In genomic region chr2:237699870-237700582, GRCh38 we compare ENCODE assay signal across 8 cellular contexts.
DNase-seq lines count a peak whose midpoint lies in the region; ATAC-seq and TF ChIP-seq lines count a peak whose summit lies in the region.

No MANE protein-coding gene starts in this region.

- no peaks in the 10 kb centered on the region for H3K27me3 ChIP-seq in tibial artery

- no peaks in the 10 kb centered on the region for H3K36me3 ChIP-seq in tibial artery

- H3K4me1 Mint-ChIP-seq in activated naive CD4-positive, alpha-beta T cell treated with anti-CD3 and anti-CD28 coated beads, Interleukin-2, amount 50 U/mL, for 24 hours: peaks cover 97% of the 10 kb centered on the region
- peaks cover 99% of the 10 kb centered on the region for H3K4me1 Mint-ChIP-seq in activated naive CD8-positive, alpha-beta T cell treated with anti-CD3 and anti-CD28 coated beads, Interleukin-2, amount 50 U/mL, for 24 hours
- H3K4me1 Mint-ChIP-seq in endothelial cell (ENCODE audit: unreplicated experiment): peaks cover 73% of the 10 kb centered on the region

- peaks cover 3% of the 10 kb centered on the region for H3K36me3 Mint-ChIP-seq in activated naive CD4-positive, alpha-beta T cell treated with anti-CD3 and anti-CD28 coated beads, Interleukin-2, amount 50 U/mL, for 24 hours
- peaks cover 27% of the 10 kb centered on the region for H3K36me3 Mint-ChIP-seq in activated naive CD8-positive, alpha-beta T cell treated with anti-CD3 and anti-CD28 coated beads, Interleukin-2, amount 50 U/mL, for 24 hours (ENCODE audit: low read depth)
- H3K36me3 Mint-ChIP-seq in endothelial cell (ENCODE audit: low read depth, unreplicated experiment): peaks cover 6% of the 10 kb centered on the region

- TF ChIP-seq CTCF in tibial artery (IDR thresholded peaks at IDR 0.05) (no peak), endothelial cell (IDR thresholded peaks at IDR 0.05; ENCODE audit: unreplicated experiment) (no peak)

- H3K9me3 ChIP-seq in tibial artery: no peaks in the 10 kb centered on the region

- peak overlapping the region; percentile 91 for H3K27ac Mint-ChIP-seq in activated naive CD4-positive, alpha-beta T cell treated with anti-CD3 and anti-CD28 coated beads, Interleukin-2, amount 50 U/mL, for 24 hours
- H3K27ac Mint-ChIP-seq in activated naive CD8-positive, alpha-beta T cell treated with anti-CD3 and anti-CD28 coated beads, Interleukin-2, amount 50 U/mL, for 24 hours: peak overlapping the region; percentile 100
- H3K27ac Mint-ChIP-seq in endothelial cell (ENCODE audit: unreplicated experiment): no peak overlapping the region

- peak overlapping the region; percentile 68 for H3K4me3 Mint-ChIP-seq in activated naive CD4-positive, alpha-beta T cell treated with anti-CD3 and anti-CD28 coated beads, Interleukin-2, amount 50 U/mL, for 24 hours
- peak overlapping the region; percentile 81 for H3K4me3 Mint-ChIP-seq in activated naive CD8-positive, alpha-beta T cell treated with anti-CD3 and anti-CD28 coated beads, Interleukin-2, amount 50 U/mL, for 24 hours
- no peak overlapping the region for H3K4me3 Mint-ChIP-seq in endothelial cell (ENCODE audit: unreplicated experiment)

- peaks cover 0 to 100% (median 87%) of the 10 kb centered on the region in 4 donors for H3K4me1 ChIP-seq in tibial artery

- H3K27me3 Mint-ChIP-seq in activated naive CD4-positive, alpha-beta T cell treated with anti-CD3 and anti-CD28 coated beads, Interleukin-2, amount 50 U/mL, for 24 hours: no peaks in the 10 kb centered on the region
- no peaks in the 10 kb centered on the region for H3K27me3 Mint-ChIP-seq in activated naive CD8-positive, alpha-beta T cell treated with anti-CD3 and anti-CD28 coated beads, Interleukin-2, amount 50 U/mL, for 24 hours
- peaks cover 11% of the 10 kb centered on the region for H3K27me3 Mint-ChIP-seq in endothelial cell (ENCODE audit: unreplicated experiment)

- intact Hi-C loops in tibial artery (cut with DNase I; ENCODE audit: low total_unique reads): loop anchor here (5.0 to 10.0 kb wide), 2 partner anchors 37 to 195 kb away; no protein-coding TSS in a partner anchor

- no peak overlapping the region for H3K4me3 ChIP-seq in tibial artery

- H3K27ac ChIP-seq in tibial artery: peak overlapping the region; percentile 97 to 99

- ATAC-seq in activated naive CD8-positive, alpha-beta T cell treated with anti-CD3 and anti-CD28 coated beads, Interleukin-2, amount 50 U/mL, for 24 hours: no peak

- DNase-seq in activated naive CD4-positive, alpha-beta T cell treated with anti-CD3 and anti-CD28 coated beads, Interleukin-2, amount 50 U/mL, for 16 hours: no peak
- no peak for DNase-seq in activated naive CD8-positive, alpha-beta T cell treated with anti-CD3 and anti-CD28 coated beads, Interleukin-2, amount 50 U/mL, for 24 hours
- peak; percentile 23 for DNase-seq in medulla oblongata (ENCODE audit: extremely low spot score)
- no peak for DNase-seq in tibial artery
- DNase-seq in endothelial cell (ENCODE audit: low spot score): no peak
- DNase-seq in NCI-H1105 treated with DMSO at 0.1 percent for 48 hours (lab: John Stamatoyannopoulos, UW): no peak
- DNase-seq in HUDEP-2 (lab: John Stamatoyannopoulos, UW; ENCODE audit: unreplicated experiment in 76 of 76): no peak

- H3K9me3 Mint-ChIP-seq in activated naive CD4-positive, alpha-beta T cell treated with anti-CD3 and anti-CD28 coated beads, Interleukin-2, amount 50 U/mL, for 24 hours: no peaks in the 10 kb centered on the region
- no peaks in the 10 kb centered on the region for H3K9me3 Mint-ChIP-seq in activated naive CD8-positive, alpha-beta T cell treated with anti-CD3 and anti-CD28 coated beads, Interleukin-2, amount 50 U/mL, for 24 hours
- no peaks in the 10 kb centered on the region for H3K9me3 Mint-ChIP-seq in endothelial cell (ENCODE audit: unreplicated experiment)
